10 cellular contexts compared by ENCODE assay signal in genomic region chr5:44388504-44389409, GRCh38. TPM values are rescaled to one million over a fixed set of nuclear protein-coding genes. Genes with fewer than 3 reads are reported as not detected.
A peak's percentile ranks its signal among the peaks of the same experiment; 100 is the strongest.
DNase-seq lines count a peak whose midpoint lies in the region; ATAC-seq, FAIRE-seq and TF ChIP-seq lines count a peak whose summit lies in the region.
"Had no signal": no experiment of that assay in that cellular context is flagged by ENCODE, and none has a peak within 500 bp of the region (broad histone marks: within the 10 kb centered on the region; RNA-seq: fewer than 3 reads in every experiment).

No MANE protein-coding gene starts in this region.

- no peak for TF ChIP-seq CTCF in glutamatergic neuron (IDR thresholded peaks at IDR 0.05; ENCODE audit: partially characterized antibody, unreplicated experiment)
- TF ChIP-seq CTCF in pancreas (IDR thresholded peaks at IDR 0.05), result no peak

- CTCF ChIA-PET in CD4-positive, alpha-beta memory T cell (lab: Charles Lee; ENCODE audit: partially characterized antibody), result no interaction called here

- H3K4me1 ChIP-seq in CD4-positive, alpha-beta memory T cell (ENCODE audit: insufficient read depth, low read length), result no peaks in the 10 kb centered on the region
- H3K4me1 ChIP-seq in SJCRH30 (peaks cover 20% of the 10 kb centered on the region), pancreas (peaks cover 4 to 19% (median 4%) of the 10 kb centered on the region in 3 donors)

- no peaks in the 10 kb centered on the region for H3K36me3 ChIP-seq in CD4-positive, alpha-beta memory T cell (ENCODE audit: insufficient read depth, low read length)
- H3K36me3 ChIP-seq in SJCRH30 (no peaks in the 10 kb centered on the region), pancreas (no peaks in the 10 kb centered on the region)

- ATAC-seq in pancreas, result peak; percentile 37 to 51 (median 41)
- ATAC-seq in esophagus mucosa, result no peak
- ATAC-seq in GM18519 (IDR thresholded peaks at IDR 0.05; ENCODE audit: low FRiP score, unreplicated experiment), result no peak
- ATAC-seq in HG03025 (IDR thresholded peaks at IDR 0.05; ENCODE audit: low FRiP score, unreplicated experiment), result no peak
- no peak for ATAC-seq in natural killer cell treated with Interleukin-12 subunit alpha and Interleukin-12 subunit beta and Interleukin-15 and Interleukin-18, amount 100 ng/mL, for 72 hours

- H3K4me3 ChIP-seq in CD4-positive, alpha-beta memory T cell (ENCODE audit: low read length in 2 of 2), result no peak overlapping the region
- H3K4me3 ChIP-seq in SJCRH30, result peak overlapping the region; percentile 47
- H3K4me3 ChIP-seq in pancreas, result peak overlapping the region; percentile 33 to 56 (median 46)
- H3K4me3 ChIP-seq: GM12878 had no signal

- H3K4me1 Mint-ChIP-seq in CD4-positive, alpha-beta memory T cell, result peaks cover 3 to 17% (median 5%) of the 10 kb centered on the region in 4 donors
- peaks cover 16% of the 10 kb centered on the region for H3K4me1 Mint-ChIP-seq in glutamatergic neuron (ENCODE audit: low read depth, unreplicated experiment)
- H3K4me1 Mint-ChIP-seq in natural killer cell treated with Interleukin-12 subunit alpha and Interleukin-12 subunit beta and Interleukin-15 and Interleukin-18, amount 100 ng/mL, for 72 hours (ENCODE audit: low read depth in 2 of 2), result no peaks in the 10 kb centered on the region

- peaks cover 0 to 12% (median 6%) of the 10 kb centered on the region in 8 donors for H3K9me3 Mint-ChIP-seq in CD4-positive, alpha-beta memory T cell
- peaks cover 2% of the 10 kb centered on the region for H3K9me3 Mint-ChIP-seq in glutamatergic neuron (ENCODE audit: unreplicated experiment)
- H3K9me3 Mint-ChIP-seq in natural killer cell treated with Interleukin-12 subunit alpha and Interleukin-12 subunit beta and Interleukin-15 and Interleukin-18, amount 100 ng/mL, for 72 hours, result peaks cover 13% of the 10 kb centered on the region

- no peak overlapping the region for H3K27ac ChIP-seq in CD4-positive, alpha-beta memory T cell (ENCODE audit: low read depth, low read length)
- H3K27ac ChIP-seq in SJCRH30, result no peak overlapping the region
- peak overlapping the region; percentile 51 to 91 (median 74) for H3K27ac ChIP-seq in pancreas

- peak overlapping the region in 5 of 8 donors; percentile 7 to 74 (median 56) for H3K4me3 Mint-ChIP-seq in CD4-positive, alpha-beta memory T cell
- peak overlapping the region; percentile 94 for H3K4me3 Mint-ChIP-seq in glutamatergic neuron (ENCODE audit: unreplicated experiment)
- H3K4me3 Mint-ChIP-seq in natural killer cell treated with Interleukin-12 subunit alpha and Interleukin-12 subunit beta and Interleukin-15 and Interleukin-18, amount 100 ng/mL, for 72 hours, result no peak overlapping the region

- 1% methylated on average over 30 of the region's 30 CpGs for WGBS in pancreas, 2 donors

- no peaks in the 10 kb centered on the region for H3K27me3 ChIP-seq in CD4-positive, alpha-beta memory T cell (ENCODE audit: insufficient read depth, low read length)
- H3K27me3 ChIP-seq in SJCRH30 (peaks cover 12% of the 10 kb centered on the region), pancreas (no peaks in the 10 kb centered on the region)

- peak overlapping the region in 1 of 7 donors; percentile 29 for H3K27ac Mint-ChIP-seq in CD4-positive, alpha-beta memory T cell
- no peak overlapping the region for H3K27ac Mint-ChIP-seq in glutamatergic neuron (ENCODE audit: unreplicated experiment)
- H3K27ac Mint-ChIP-seq in natural killer cell treated with Interleukin-12 subunit alpha and Interleukin-12 subunit beta and Interleukin-15 and Interleukin-18, amount 100 ng/mL, for 72 hours, result no peak overlapping the region

- FAIRE-seq in pancreas (lab: Jason Lieb, UNC), result no peak
- FAIRE-seq: GM12878 had no signal

- intact Hi-C loops in CD4-positive, alpha-beta memory T cell (cut with micrococcal nuclease), result no loop called here
- intact Hi-C loops in pancreas (cut with DNase I), result no loop called here

- POLR2A ChIA-PET in CD4-positive, alpha-beta memory T cell (lab: Charles Lee; ENCODE audit: partially characterized antibody), result no interaction called here

- no peak for DNase-seq in CD4-positive, alpha-beta memory T cell
- DNase-seq in SJCRH30, result peak; percentile 17 to 32
- peak; percentile 36 for DNase-seq in glutamatergic neuron
- DNase-seq in pancreas, result peak; percentile 11 to 75 (median 42)
- no peak for DNase-seq in natural killer cell treated with Interleukin-12 subunit alpha and Interleukin-12 subunit beta and Interleukin-15 and Interleukin-18, amount 100 ng/mL, for 72 hours (ENCODE audit: low spot score)
- DNase-seq: activated effector memory CD4-positive, alpha-beta T cell treated with anti-CD3 and anti-CD28 coated beads, Interleukin-2, amount 50 U/mL, for 16 hours had no signal

- no peaks in the 10 kb centered on the region for H3K9me3 ChIP-seq in CD4-positive, alpha-beta memory T cell (ENCODE audit: control insufficient read depth in 1 of 2, low read length in 2 of 2)
- no peaks in the 10 kb centered on the region for H3K9me3 ChIP-seq in SJCRH30 (replicated peaks)
- H3K9me3 ChIP-seq in pancreas, result no peaks in the 10 kb centered on the region

- H3K36me3 Mint-ChIP-seq in CD4-positive, alpha-beta memory T cell, result peaks cover 0 to 4% of the 10 kb centered on the region in 2 donors
- no peaks in the 10 kb centered on the region for H3K36me3 Mint-ChIP-seq in glutamatergic neuron (ENCODE audit: unreplicated experiment)
- H3K36me3 Mint-ChIP-seq in natural killer cell treated with Interleukin-12 subunit alpha and Interleukin-12 subunit beta and Interleukin-15 and Interleukin-18, amount 100 ng/mL, for 72 hours, result peaks cover 14% of the 10 kb centered on the region

- H3K27me3 Mint-ChIP-seq in CD4-positive, alpha-beta memory T cell, result peaks cover 22 to 24% of the 10 kb centered on the region in 2 donors
- peaks cover 17% of the 10 kb centered on the region for H3K27me3 Mint-ChIP-seq in glutamatergic neuron (ENCODE audit: unreplicated experiment)
- peaks cover 27% of the 10 kb centered on the region in 2 donors for H3K27me3 Mint-ChIP-seq in natural killer cell treated with Interleukin-12 subunit alpha and Interleukin-12 subunit beta and Interleukin-15 and Interleukin-18, amount 100 ng/mL, for 72 hours

RNA-seq across cellular contexts. Expression of gene FGF10, which starts 0.5 kb away (rescaled TPM):
- not detected for total RNA-seq in CD4-positive, alpha-beta memory T cell
- polyA plus RNA-seq in CD4-positive, alpha-beta memory T cell, result not detected
- 0.49 TPM in 1 of 2 replicates, not detected in the other for total RNA-seq in SJCRH30 (2014; rRNA removed; shearing (Covaris generic))
- total RNA-seq in glutamatergic neuron (ENCODE audit: unreplicated experiment) (not detected), pancreas (1 to 10 TPM; 5.7 to 8.5 (median 6.5) TPM), esophagus mucosa (0.20 TPM)
- polyA plus RNA-seq in pancreas, result 1 to 10 TPM; 1.8 to 3.8 TPM
- total RNA-seq in natural killer cell treated with Interleukin-12 subunit alpha and Interleukin-12 subunit beta and Interleukin-15 and Interleukin-18, amount 100 ng/mL, for 72 hours, result not detected
- total RNA-seq: GM12878 had no signal
- polyA plus RNA-seq: GM12878 had no signal

Comparison
In these comparisons a context has a peak if more than half of its experiments do, and no peak if none do; other contexts are left out.
1. DNase-seq: peak in SJCRH30 (2 of 2), glutamatergic neuron (single experiment) and pancreas (6 of 6); none in CD4-positive, alpha-beta memory T cell (0 of 5) and natural killer cell treated with Interleukin-12 subunit alpha and Interleukin-12 subunit beta and Interleukin-15 and Interleukin-18, amount 100 ng/mL, for 72 hours (single experiment).
2. H3K27ac ChIP-seq: peak in pancreas (4 of 4); none in CD4-positive, alpha-beta memory T cell (single experiment) and SJCRH30 (single experiment).
3. H3K4me3 ChIP-seq: peak in SJCRH30 (single experiment) and pancreas (4 of 4); none in CD4-positive, alpha-beta memory T cell (0 of 2).
4. ATAC-seq: peak in pancreas (4 of 4); none in esophagus mucosa (single experiment), GM18519 (single experiment), HG03025 (single experiment) and natural killer cell treated with Interleukin-12 subunit alpha and Interleukin-12 subunit beta and Interleukin-15 and Interleukin-18, amount 100 ng/mL, for 72 hours (0 of 2).